ENCODE assay signal across 8 cellular contexts in the genomic region with DNA sequence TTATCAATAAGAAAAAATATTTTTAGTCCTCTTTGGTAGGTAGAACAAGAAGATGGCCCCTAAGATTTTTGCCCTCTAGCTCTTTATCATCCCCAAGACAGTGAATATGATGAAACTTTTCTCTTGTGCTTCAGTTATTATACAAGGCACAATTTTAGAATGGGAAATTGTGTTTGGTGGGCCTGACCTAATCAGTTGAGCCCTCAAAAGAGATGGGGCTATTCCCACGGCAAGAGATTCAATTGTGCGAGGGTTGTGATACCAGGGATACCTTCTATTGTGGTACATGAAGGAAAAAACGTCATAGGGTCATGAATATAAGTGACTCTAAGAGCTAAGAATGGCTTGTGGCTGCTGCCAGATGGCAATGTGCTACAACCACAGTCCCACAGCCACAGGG.
"Had no signal": no experiment of that assay in that cellular context is flagged by ENCODE, and none has a peak within 500 bp of the region (broad histone marks: within the 10 kb centered on the region; RNA-seq: fewer than 3 reads in every experiment).

No MANE protein-coding gene starts in this region.

- ATAC-seq: GM12878 had no signal

- DNase-seq: GDM1, GF-D8 had no signal

- FAIRE-seq: G401.6, GM12878, GM12891, GM12892, GM18507, GM19239 had no signal

- H3K4me3 ChIP-seq: GM12878 had no signal
